Comparison of ENCODE assay signal across 9 cellular contexts in genomic region chr7:139737221-139738100, GRCh38. TPM values are rescaled to one million over a fixed set of nuclear protein-coding genes. Genes with fewer than 3 reads are reported as not detected.
DNase-seq lines count a peak whose midpoint lies in the region; ATAC-seq and TF ChIP-seq lines count a peak whose summit lies in the region.
"Had no signal": no experiment of that assay in that cellular context is flagged by ENCODE, and none has a peak within 500 bp of the region (broad histone marks: within the 10 kb centered on the region; RNA-seq: fewer than 3 reads in every experiment).

No MANE protein-coding gene starts in this region.

- ATAC-seq in Panc1 (no peak), HG03045 (IDR thresholded peaks at IDR 0.05; ENCODE audit: unreplicated experiment) (no peak)
- ATAC-seq in effector memory CD8-positive, alpha-beta T cell (replicated peaks): peak; percentile 50

- peak overlapping the region; percentile 49 for H3K27ac ChIP-seq in Panc1 (ENCODE audit: low read length)
- H3K27ac ChIP-seq in neutrophil: peak overlapping the region; percentile 83

- H3K4me3 ChIP-seq in Panc1 (ENCODE audit: low read depth in 2 of 2, low read length in 2 of 2) (no peak overlapping the region), neutrophil (ENCODE audit: low read depth in 1 of 2, low read length in 1 of 2) (no peak overlapping the region)

- intact Hi-C loops in Panc1 (cut with micrococcal nuclease; ENCODE audit: unreplicated experiment): no loop called here

- in situ Hi-C loops in Panc1 (cut with HindIII; ENCODE audit: low pct_unique_long_range_greater_than_20kb, low sequenced_read_pairs): no loop called here

- no peaks in the 10 kb centered on the region for H3K36me3 Mint-ChIP-seq in effector memory CD8-positive, alpha-beta T cell (ENCODE audit: insufficient read depth)

- H3K9me3 ChIP-seq in Panc1 (ENCODE audit: control insufficient read depth, insufficient read depth, low read depth, low read length) (peaks cover 8% of the 10 kb centered on the region; the same call in 1 of the 2 replicates), neutrophil (no peaks in the 10 kb centered on the region)

- POLR2A ChIA-PET in Panc1 (lab: Charles Lee): no interaction called here

- BruUV-seq in Panc1 (replicated peaks; lab: Mats Ljungman, UMichigan): no TSS peak

- H3K27ac Mint-ChIP-seq in effector memory CD8-positive, alpha-beta T cell: peak overlapping the region in 1 of 2 donors; percentile 10

- no peaks in the 10 kb centered on the region for H3K27me3 ChIP-seq in Panc1 (ENCODE audit: control insufficient read depth, insufficient read depth, low read length)
- H3K27me3 ChIP-seq in neutrophil: no peaks in the 10 kb centered on the region

- H3K36me3 ChIP-seq in Panc1 (ENCODE audit: control insufficient read depth, insufficient read depth, low read length): no peaks in the 10 kb centered on the region
- H3K36me3 ChIP-seq in neutrophil: no peaks in the 10 kb centered on the region

- no peaks in the 10 kb centered on the region for H3K9me3 Mint-ChIP-seq in effector memory CD8-positive, alpha-beta T cell

- CTCF ChIA-PET in Panc1 (lab: Charles Lee): no interaction called here

- peaks cover 16 to 34% of the 10 kb centered on the region in 2 donors for H3K4me1 Mint-ChIP-seq in effector memory CD8-positive, alpha-beta T cell (ENCODE audit: low read depth in 2 of 2)

- H3K4me1 ChIP-seq in Panc1 (ENCODE audit: control insufficient read depth, insufficient read depth, low read length) (peaks cover 53% of the 10 kb centered on the region), neutrophil (ENCODE audit: control insufficient read depth in 1 of 2, insufficient read depth in 1 of 2, low read depth in 1 of 2, low read length in 1 of 2) (peaks cover 69 to 79% of the 10 kb centered on the region in 2 experiments)

- peak overlapping the region in 1 of 2 donors; percentile 11 for H3K4me3 Mint-ChIP-seq in effector memory CD8-positive, alpha-beta T cell

- TF ChIP-seq CTCF in Panc1 (IDR thresholded peaks at IDR 0.05) (no peak), neutrophil (IDR thresholded peaks at IDR 0.05) (no peak)

- DNase-seq in Daoy (ENCODE audit: low read depth): peak; percentile 54
- no peak for DNase-seq in Panc1 (ENCODE audit: low read depth, low spot score)
- no peak for DNase-seq in effector memory CD8-positive, alpha-beta T cell
- no peak for DNase-seq in SHP77 treated with DMSO at 0.1 percent for 48 hours (lab: John Stamatoyannopoulos, UW)
- no peak for DNase-seq in NCI-H2227 treated with DMSO at 0.1 percent for 48 hours (lab: John Stamatoyannopoulos, UW)
- no peak for DNase-seq in stimulated activated CD4-positive, alpha-beta T cell treated with anti-CD3 and anti-CD28 coated beads, Interleukin-12 subunit alpha, Interleukin-12 subunit beta, amount 100 ng/mL, for 4 hours
- DNase-seq: T-helper 9 cell had no signal

- H3K27me3 Mint-ChIP-seq in effector memory CD8-positive, alpha-beta T cell: no peaks in the 10 kb centered on the region

RNA-seq across cellular contexts. Expression of gene HIPK2, which starts 40.3 kb away (rescaled TPM):
- total RNA-seq in Daoy (2014; rRNA removed; shearing (Covaris generic)): 10.4 and 12.2 TPM in 2 replicates
- 34.1 TPM for total RNA-seq in Panc1 (2021; ENCODE audit: unreplicated experiment)
- 13.8 TPM for polyA plus RNA-seq in Panc1 (2012; ENCODE audit: insufficient read length)
